Comparison of ENCODE assay signal across 19 cellular contexts in genomic region chr3:158781859-158782258, GRCh38. TPM values are rescaled to one million over a fixed set of nuclear protein-coding genes. Genes with fewer than 3 reads are reported as not detected.
A peak's percentile ranks its signal among the peaks of the same experiment; 100 is the strongest.
DNase-seq lines count a peak whose midpoint lies in the region; ATAC-seq, FAIRE-seq and TF ChIP-seq lines count a peak whose summit lies in the region.
"Had no signal": no experiment of that assay in that cellular context is flagged by ENCODE, and none has a peak within 500 bp of the region (broad histone marks: within the 10 kb centered on the region; RNA-seq: fewer than 3 reads in every experiment).

No MANE protein-coding gene starts in this region.

- TF ChIP-seq POLR2A in A549 (IDR thresholded peaks at IDR 0.05; ENCODE audit: low read length), result no peak

- H3K36me3 Mint-ChIP-seq in mesothelial cell of epicardium, result peaks cover 39% of the 10 kb centered on the region
- peaks cover 0 to 8% (median 0%) of the 10 kb centered on the region in 3 donors for H3K36me3 Mint-ChIP-seq in immature natural killer cell
- H3K36me3 Mint-ChIP-seq: IgD-negative memory B cell had no signal

- FAIRE-seq in A549 (lab: Jason Lieb, UNC), result no peak
- FAIRE-seq in endometrium (lab: Jason Lieb, UNC), result peak; percentile 55
- FAIRE-seq: GM12878, GM18507 had no signal

- POLR2A ChIA-PET in A549 (lab: Yijun Ruan, JAX), result no interaction called here

- ATAC-seq in A549 (no peak), sciatic nerve (no peak)
- ATAC-seq: GM12878 had no signal

- H3K9me3 Mint-ChIP-seq in mesothelial cell of epicardium, result peaks cover 26% of the 10 kb centered on the region
- H3K9me3 Mint-ChIP-seq in immature natural killer cell, result no peaks in the 10 kb centered on the region
- H3K9me3 Mint-ChIP-seq: CD8-positive, alpha-beta memory T cell had no signal

- peaks cover 40% of the 10 kb centered on the region for H3K4me1 Mint-ChIP-seq in mesothelial cell of epicardium
- no peaks in the 10 kb centered on the region for H3K4me1 Mint-ChIP-seq in immature natural killer cell
- H3K4me1 Mint-ChIP-seq: CD8-positive, alpha-beta memory T cell; IgD-negative memory B cell had no signal

- H3K4me3 Mint-ChIP-seq in mesothelial cell of epicardium (no peak overlapping the region), immature natural killer cell (no peak overlapping the region)
- H3K4me3 Mint-ChIP-seq: CD8-positive, alpha-beta memory T cell; IgD-negative memory B cell had no signal

- no peak overlapping the region for H3K4me3 ChIP-seq in A549
- H3K4me3 ChIP-seq: BLaER1, GM12878 had no signal

- intact Hi-C loops in sciatic nerve (cut with DNase I), result no loop called here

- TF ChIP-seq CTCF in A549 (IDR thresholded peaks at IDR 0.05) (no peak), mesothelial cell of epicardium (IDR thresholded peaks at IDR 0.05; ENCODE audit: unreplicated experiment) (no peak)

- no peaks in the 10 kb centered on the region for H3K27me3 Mint-ChIP-seq in mesothelial cell of epicardium (ENCODE audit: low read depth)
- no peaks in the 10 kb centered on the region for H3K27me3 Mint-ChIP-seq in immature natural killer cell (ENCODE audit: low read depth in 3 of 3)
- H3K27me3 Mint-ChIP-seq: IgD-negative memory B cell had no signal

- 0 out of 3 replicates have a peak, but pooled peaks cover 7% of the 10 kb centered on the region for H3K9me3 ChIP-seq in A549
- H3K9me3 ChIP-seq: BLaER1 had no signal

- 11% methylated on average over 1 of the region's 1 CpG for WGBS in A549 (ENCODE audit: missing lambda C conversion rate)

- no peak for TF ChIP-seq EP300 in A549 (IDR thresholded peaks at IDR 0.05)

- CTCF ChIA-PET in A549 (lab: Yijun Ruan, JAX), result interaction anchor here (5.1 kb wide), 1 partner anchor 8 kb away, joined by 26 read pairs; no protein-coding TSS in a partner anchor

- peak overlapping the region; percentile 1 to 33; a peak in 4 of 6 replicates for H3K27ac ChIP-seq in A549
- H3K27ac ChIP-seq: 22Rv1, BLaER1 had no signal

- DNase-seq in A549 (ENCODE audit: low read depth in 1 of 2, low spot score in 1 of 2) (no peak), NCI-H69 (lab: John Stamatoyannopoulos, UW) (peak; percentile 23), mesothelial cell of epicardium (ENCODE audit: low spot score in 2 of 2, unreplicated experiment in 2 of 2) (no peak), mucosa of gallbladder (ENCODE audit: low spot score) (no peak), sciatic nerve (ENCODE audit: low spot score) (no peak), NCI-H446 (lab: John Stamatoyannopoulos, UW) (no peak), immature natural killer cell (no peak)
- DNase-seq: AML-193; CD8-positive, alpha-beta memory T cell; HCEC 1CT had no signal

- H3K4me2 ChIP-seq in A549, result peak overlapping the region; percentile 10; the same call in 2 of the 3 replicates
- H3K4me2 ChIP-seq: BLaER1 had no signal

- H3K27ac Mint-ChIP-seq in mesothelial cell of epicardium (peak overlapping the region; percentile 86), immature natural killer cell (no peak overlapping the region)
- H3K27ac Mint-ChIP-seq: CD8-positive, alpha-beta memory T cell; IgD-negative memory B cell had no signal

- peaks cover 16% of the 10 kb centered on the region for H3K4me1 ChIP-seq in A549
- H3K4me1 ChIP-seq: BLaER1 had no signal

- no peak for TF ChIP-seq RAD21 in A549 (conservative IDR thresholded peaks at IDR 0.05 in 1 of 2, IDR thresholded peaks at IDR 0.05 in 1 of 2)

TF ChIP-seq in A549, 52 proteins besides CTCF, POLR2A, EP300 and RAD21 (continues in another document):
- no peak for TF ChIP-seq BCL3 (IDR thresholded peaks at IDR 0.05)
- TF ChIP-seq USF2 (IDR thresholded peaks at IDR 0.05), result no peak
- TF ChIP-seq HEYL (CRISPR knock-in tag; IDR thresholded peaks at IDR 0.05), result no peak
- no peak for TF ChIP-seq MYC (IDR thresholded peaks at IDR 0.05; ENCODE audit: borderline replicate concordance, low read length)
- no peak for TF ChIP-seq POLR2AphosphoS2 (conservative IDR thresholded peaks at IDR 0.05; ENCODE audit: low read length)
- TF ChIP-seq TP53 (CRISPR knock-in tag; IDR thresholded peaks at IDR 0.05), result no peak
- no peak for TF ChIP-seq BHLHE40 (IDR thresholded peaks at IDR 0.05; ENCODE audit: low read depth, low read length)
- no peak for TF ChIP-seq NR3C1 (IDR thresholded peaks at IDR 0.05)
- TF ChIP-seq PHF8 (IDR thresholded peaks at IDR 0.05; ENCODE audit: borderline replicate concordance, low read depth), result no peak
- no peak for TF ChIP-seq SREBF2 (IDR thresholded peaks at IDR 0.05)
- TF ChIP-seq CBX8 (IDR thresholded peaks at IDR 0.05), result no peak
- no peak for TF ChIP-seq HMGXB4 (CRISPR knock-in tag; IDR thresholded peaks at IDR 0.05; ENCODE audit: borderline replicate concordance)
- TF ChIP-seq CHD2 (IDR thresholded peaks at IDR 0.05; ENCODE audit: low read length, partially characterized antibody), result no peak
- no peak for TF ChIP-seq REST (IDR thresholded peaks at IDR 0.05)
- TF ChIP-seq MAFK (IDR thresholded peaks at IDR 0.05; ENCODE audit: partially characterized antibody), result no peak

RNA-seq across cellular contexts. Expression of gene MFSD1, which starts 20.0 kb away (rescaled TPM):
- 41.9 and 53.2 TPM in 2 replicates for polyA plus RNA-seq in A549 (2011; rRNA removed)
- polyA plus RNA-seq in A549 (2012; cell fraction: cytosol; rRNA removed), result 17.0 and 20.8 TPM in 2 replicates
- 12.3 and 18.8 TPM in 2 replicates for polyA plus RNA-seq in A549 (2012; cell fraction: nucleus; rRNA removed)
- 39.5 to 41.5 TPM (median 39.7 TPM) in 3 replicates for polyA plus RNA-seq in A549 (2017; fragmentation: RNase III; extraction: RNeasy Plus Mini Kit Qiagen cat#74134 plus additional on column Dnase treatment)
- 20.3 and 25.4 TPM in 2 replicates for polyA minus RNA-seq in A549 (2011; rRNA and poly(A)+ RNA removed)
- 30.9 to 32.2 TPM (median 31.5 TPM) in 3 replicates for total RNA-seq in mesothelial cell of epicardium
- 53.1 TPM for total RNA-seq in mucosa of gallbladder
- 54.6 TPM for total RNA-seq in sciatic nerve
- polyA plus RNA-seq in immature natural killer cell, result 100 to 1,000 TPM in 1 of 3 donors, 10 to 100 TPM in 2; 55.4 to 139 (median 61.8) TPM

RNA-seq across cellular contexts. Expression of gene RARRES1, which starts 49.6 kb away (rescaled TPM):
- 33.4 and 38.4 TPM in 2 replicates for polyA plus RNA-seq in A549 (2011; rRNA removed)
- 2.5 and 3.5 TPM in 2 replicates for polyA plus RNA-seq in A549 (2012; cell fraction: cytosol; rRNA removed)
- polyA plus RNA-seq in A549 (2012; cell fraction: nucleus; rRNA removed), result 5.2 and 5.5 TPM in 2 replicates
- polyA plus RNA-seq in A549 (2017; fragmentation: RNase III; extraction: RNeasy Plus Mini Kit Qiagen cat#74134 plus additional on column Dnase treatment), result 8.5 to 16.6 TPM (median 10.9 TPM) in 3 replicates
- 2.9 and 3.5 TPM in 2 replicates for polyA minus RNA-seq in A549 (2011; rRNA and poly(A)+ RNA removed)
- 48.9 to 53.0 TPM (median 51.9 TPM) in 3 replicates for total RNA-seq in mesothelial cell of epicardium
- total RNA-seq in mucosa of gallbladder, result 6.3 TPM
- 264 TPM for total RNA-seq in sciatic nerve
- polyA plus RNA-seq in immature natural killer cell, result not detected
- total RNA-seq: CD8-positive, alpha-beta memory T cell; Daoy; GM12878; H4; HT1080 had no signal
- polyA plus RNA-seq: CD8-positive, alpha-beta memory T cell had no signal
